In the genomic region with DNA sequence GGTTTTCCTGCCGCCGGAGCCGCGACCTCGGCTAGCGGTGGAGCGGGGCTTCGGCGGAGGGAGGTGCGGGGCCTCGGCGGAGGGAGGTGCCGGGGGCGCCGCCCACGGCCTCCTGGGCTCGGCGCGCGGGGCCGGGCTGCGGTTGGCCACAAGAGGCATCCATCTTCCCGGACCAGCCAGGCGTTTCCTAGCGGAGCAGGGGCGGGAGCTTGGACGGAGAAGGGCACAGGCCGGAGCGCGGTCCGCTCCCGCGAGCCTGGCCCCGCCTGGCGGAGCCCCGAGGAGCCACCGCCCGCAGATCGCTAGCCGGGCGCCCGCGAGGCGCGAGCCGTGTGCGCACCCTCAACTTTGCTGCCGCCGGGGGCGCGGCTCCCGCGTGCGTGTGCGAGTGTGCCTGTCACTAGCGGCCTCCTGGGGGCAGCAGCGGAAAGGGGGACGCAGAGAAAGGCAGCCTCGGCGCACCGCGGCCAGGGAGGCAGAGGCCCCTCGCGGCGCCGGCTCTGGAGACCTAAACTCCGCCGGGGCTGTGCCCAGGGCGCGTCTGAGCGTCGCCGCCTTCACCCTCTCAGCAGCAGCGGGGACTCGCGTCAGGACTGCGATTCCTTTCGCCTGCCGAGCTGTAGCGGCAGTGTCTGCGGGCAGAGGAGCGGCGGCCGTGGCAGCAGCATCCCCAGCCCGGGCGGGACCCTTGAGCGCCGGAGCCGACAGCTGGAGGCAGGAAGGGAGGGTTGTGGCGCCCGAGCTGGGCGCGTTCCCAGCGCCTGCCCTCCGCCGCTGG, we compare ENCODE assay signal across 1 cellular context.
A peak's percentile ranks its signal among the peaks of the same experiment; 100 is the strongest.
TF ChIP-seq lines count a peak whose summit lies in the region.

No MANE protein-coding gene starts in this region.

TF ChIP-seq in GM12878, 131 proteins besides CTCF, POLR2A, EP300 and RAD21 (continued from another document and continues in another):
- TF ChIP-seq, protein P1, sequence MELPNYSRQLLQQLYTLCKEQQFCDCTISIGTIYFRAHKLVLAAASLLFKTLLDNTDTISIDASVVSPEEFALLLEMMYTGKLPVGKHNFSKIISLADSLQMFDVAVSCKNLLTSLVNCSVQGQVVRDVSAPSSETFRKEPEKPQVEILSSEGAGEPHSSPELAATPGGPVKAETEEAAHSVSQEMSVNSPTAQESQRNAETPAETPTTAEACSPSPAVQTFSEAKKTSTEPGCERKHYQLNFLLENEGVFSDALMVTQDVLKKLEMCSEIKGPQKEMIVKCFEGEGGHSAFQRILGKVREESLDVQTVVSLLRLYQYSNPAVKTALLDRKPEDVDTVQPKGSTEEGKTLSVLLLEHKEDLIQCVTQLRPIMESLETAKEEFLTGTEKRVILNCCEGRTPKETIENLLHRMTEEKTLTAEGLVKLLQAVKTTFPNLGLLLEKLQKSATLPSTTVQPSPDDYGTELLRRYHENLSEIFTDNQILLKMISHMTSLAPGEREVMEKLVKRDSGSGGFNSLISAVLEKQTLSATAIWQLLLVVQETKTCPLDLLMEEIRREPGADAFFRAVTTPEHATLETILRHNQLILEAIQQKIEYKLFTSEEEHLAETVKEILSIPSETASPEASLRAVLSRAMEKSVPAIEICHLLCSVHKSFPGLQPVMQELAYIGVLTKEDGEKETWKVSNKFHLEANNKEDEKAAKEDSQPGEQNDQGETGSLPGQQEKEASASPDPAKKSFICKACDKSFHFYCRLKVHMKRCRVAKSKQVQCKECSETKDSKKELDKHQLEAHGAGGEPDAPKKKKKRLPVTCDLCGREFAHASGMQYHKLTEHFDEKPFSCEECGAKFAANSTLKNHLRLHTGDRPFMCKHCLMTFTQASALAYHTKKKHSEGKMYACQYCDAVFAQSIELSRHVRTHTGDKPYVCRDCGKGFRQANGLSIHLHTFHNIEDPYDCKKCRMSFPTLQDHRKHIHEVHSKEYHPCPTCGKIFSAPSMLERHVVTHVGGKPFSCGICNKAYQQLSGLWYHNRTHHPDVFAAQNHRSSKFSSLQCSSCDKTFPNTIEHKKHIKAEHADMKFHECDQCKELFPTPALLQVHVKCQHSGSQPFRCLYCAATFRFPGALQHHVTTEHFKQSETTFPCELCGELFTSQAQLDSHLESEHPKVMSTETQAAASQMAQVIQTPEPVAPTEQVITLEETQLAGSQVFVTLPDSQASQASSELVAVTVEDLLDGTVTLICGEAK (IDR thresholded peaks at IDR 0.05; ENCODE audit: borderline replicate concordance) = no peak
- TF ChIP-seq SMARCA5 (IDR thresholded peaks at IDR 0.05) = peak; percentile 99
- TF ChIP-seq RELA (IDR thresholded peaks at IDR 0.05; ENCODE audit: borderline replicate concordance, partially characterized antibody) = no peak
- no peak for TF ChIP-seq ZNF384 (IDR thresholded peaks at IDR 0.05; ENCODE audit: borderline replicate concordance, low read depth, low read length)
- no peak for TF ChIP-seq MEF2B (IDR thresholded peaks at IDR 0.05; ENCODE audit: partially characterized antibody, poor library complexity, severe bottlenecking)
- TF ChIP-seq, protein P2, sequence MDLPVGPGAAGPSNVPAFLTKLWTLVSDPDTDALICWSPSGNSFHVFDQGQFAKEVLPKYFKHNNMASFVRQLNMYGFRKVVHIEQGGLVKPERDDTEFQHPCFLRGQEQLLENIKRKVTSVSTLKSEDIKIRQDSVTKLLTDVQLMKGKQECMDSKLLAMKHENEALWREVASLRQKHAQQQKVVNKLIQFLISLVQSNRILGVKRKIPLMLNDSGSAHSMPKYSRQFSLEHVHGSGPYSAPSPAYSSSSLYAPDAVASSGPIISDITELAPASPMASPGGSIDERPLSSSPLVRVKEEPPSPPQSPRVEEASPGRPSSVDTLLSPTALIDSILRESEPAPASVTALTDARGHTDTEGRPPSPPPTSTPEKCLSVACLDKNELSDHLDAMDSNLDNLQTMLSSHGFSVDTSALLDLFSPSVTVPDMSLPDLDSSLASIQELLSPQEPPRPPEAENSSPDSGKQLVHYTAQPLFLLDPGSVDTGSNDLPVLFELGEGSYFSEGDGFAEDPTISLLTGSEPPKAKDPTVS (IDR thresholded peaks at IDR 0.05; ENCODE audit: low read depth, low read length) = peak; percentile 21; the same call in 1 of the 2 replicates
- TF ChIP-seq, protein P3, sequence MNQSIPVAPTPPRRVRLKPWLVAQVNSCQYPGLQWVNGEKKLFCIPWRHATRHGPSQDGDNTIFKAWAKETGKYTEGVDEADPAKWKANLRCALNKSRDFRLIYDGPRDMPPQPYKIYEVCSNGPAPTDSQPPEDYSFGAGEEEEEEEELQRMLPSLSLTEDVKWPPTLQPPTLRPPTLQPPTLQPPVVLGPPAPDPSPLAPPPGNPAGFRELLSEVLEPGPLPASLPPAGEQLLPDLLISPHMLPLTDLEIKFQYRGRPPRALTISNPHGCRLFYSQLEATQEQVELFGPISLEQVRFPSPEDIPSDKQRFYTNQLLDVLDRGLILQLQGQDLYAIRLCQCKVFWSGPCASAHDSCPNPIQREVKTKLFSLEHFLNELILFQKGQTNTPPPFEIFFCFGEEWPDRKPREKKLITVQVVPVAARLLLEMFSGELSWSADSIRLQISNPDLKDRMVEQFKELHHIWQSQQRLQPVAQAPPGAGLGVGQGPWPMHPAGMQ (IDR thresholded peaks at IDR 0.05; ENCODE audit: borderline replicate concordance) = no peak
- TF ChIP-seq PAX5 (IDR thresholded peaks at IDR 0.05; ENCODE audit: borderline replicate concordance, low read depth, low read length) = peak; percentile 66; the same call in 1 of the 2 replicates
- TF ChIP-seq ZNF217 (IDR thresholded peaks at IDR 0.05) = 0 out of 2 replicates have a peak, but pooled peaks have one; percentile 23
- TF ChIP-seq, protein P4, sequence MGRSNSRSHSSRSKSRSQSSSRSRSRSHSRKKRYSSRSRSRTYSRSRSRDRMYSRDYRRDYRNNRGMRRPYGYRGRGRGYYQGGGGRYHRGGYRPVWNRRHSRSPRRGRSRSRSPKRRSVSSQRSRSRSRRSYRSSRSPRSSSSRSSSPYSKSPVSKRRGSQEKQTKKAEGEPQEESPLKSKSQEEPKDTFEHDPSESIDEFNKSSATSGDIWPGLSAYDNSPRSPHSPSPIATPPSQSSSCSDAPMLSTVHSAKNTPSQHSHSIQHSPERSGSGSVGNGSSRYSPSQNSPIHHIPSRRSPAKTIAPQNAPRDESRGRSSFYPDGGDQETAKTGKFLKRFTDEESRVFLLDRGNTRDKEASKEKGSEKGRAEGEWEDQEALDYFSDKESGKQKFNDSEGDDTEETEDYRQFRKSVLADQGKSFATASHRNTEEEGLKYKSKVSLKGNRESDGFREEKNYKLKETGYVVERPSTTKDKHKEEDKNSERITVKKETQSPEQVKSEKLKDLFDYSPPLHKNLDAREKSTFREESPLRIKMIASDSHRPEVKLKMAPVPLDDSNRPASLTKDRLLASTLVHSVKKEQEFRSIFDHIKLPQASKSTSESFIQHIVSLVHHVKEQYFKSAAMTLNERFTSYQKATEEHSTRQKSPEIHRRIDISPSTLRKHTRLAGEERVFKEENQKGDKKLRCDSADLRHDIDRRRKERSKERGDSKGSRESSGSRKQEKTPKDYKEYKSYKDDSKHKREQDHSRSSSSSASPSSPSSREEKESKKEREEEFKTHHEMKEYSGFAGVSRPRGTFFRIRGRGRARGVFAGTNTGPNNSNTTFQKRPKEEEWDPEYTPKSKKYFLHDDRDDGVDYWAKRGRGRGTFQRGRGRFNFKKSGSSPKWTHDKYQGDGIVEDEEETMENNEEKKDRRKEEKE (IDR thresholded peaks at IDR 0.05) = no peak
- TF ChIP-seq, protein P5, sequence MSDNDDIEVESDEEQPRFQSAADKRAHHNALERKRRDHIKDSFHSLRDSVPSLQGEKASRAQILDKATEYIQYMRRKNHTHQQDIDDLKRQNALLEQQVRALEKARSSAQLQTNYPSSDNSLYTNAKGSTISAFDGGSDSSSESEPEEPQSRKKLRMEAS (IDR thresholded peaks at IDR 0.05; ENCODE audit: low read depth, low read length) = peak; percentile 43; the same call in 1 of the 2 replicates
- TF ChIP-seq, protein P6, sequence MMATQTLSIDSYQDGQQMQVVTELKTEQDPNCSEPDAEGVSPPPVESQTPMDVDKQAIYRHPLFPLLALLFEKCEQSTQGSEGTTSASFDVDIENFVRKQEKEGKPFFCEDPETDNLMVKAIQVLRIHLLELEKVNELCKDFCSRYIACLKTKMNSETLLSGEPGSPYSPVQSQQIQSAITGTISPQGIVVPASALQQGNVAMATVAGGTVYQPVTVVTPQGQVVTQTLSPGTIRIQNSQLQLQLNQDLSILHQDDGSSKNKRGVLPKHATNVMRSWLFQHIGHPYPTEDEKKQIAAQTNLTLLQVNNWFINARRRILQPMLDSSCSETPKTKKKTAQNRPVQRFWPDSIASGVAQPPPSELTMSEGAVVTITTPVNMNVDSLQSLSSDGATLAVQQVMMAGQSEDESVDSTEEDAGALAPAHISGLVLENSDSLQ (IDR thresholded peaks at IDR 0.05) = 0 out of 2 replicates have a peak, but pooled peaks have one; percentile 11
- TF ChIP-seq IKZF2 (IDR thresholded peaks at IDR 0.05) = no peak
- TF ChIP-seq, protein P7, sequence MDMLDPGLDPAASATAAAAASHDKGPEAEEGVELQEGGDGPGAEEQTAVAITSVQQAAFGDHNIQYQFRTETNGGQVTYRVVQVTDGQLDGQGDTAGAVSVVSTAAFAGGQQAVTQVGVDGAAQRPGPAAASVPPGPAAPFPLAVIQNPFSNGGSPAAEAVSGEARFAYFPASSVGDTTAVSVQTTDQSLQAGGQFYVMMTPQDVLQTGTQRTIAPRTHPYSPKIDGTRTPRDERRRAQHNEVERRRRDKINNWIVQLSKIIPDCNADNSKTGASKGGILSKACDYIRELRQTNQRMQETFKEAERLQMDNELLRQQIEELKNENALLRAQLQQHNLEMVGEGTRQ (IDR thresholded peaks at IDR 0.05; ENCODE audit: borderline replicate concordance, low read depth, low read length) = no peak
- TF ChIP-seq, protein P8, sequence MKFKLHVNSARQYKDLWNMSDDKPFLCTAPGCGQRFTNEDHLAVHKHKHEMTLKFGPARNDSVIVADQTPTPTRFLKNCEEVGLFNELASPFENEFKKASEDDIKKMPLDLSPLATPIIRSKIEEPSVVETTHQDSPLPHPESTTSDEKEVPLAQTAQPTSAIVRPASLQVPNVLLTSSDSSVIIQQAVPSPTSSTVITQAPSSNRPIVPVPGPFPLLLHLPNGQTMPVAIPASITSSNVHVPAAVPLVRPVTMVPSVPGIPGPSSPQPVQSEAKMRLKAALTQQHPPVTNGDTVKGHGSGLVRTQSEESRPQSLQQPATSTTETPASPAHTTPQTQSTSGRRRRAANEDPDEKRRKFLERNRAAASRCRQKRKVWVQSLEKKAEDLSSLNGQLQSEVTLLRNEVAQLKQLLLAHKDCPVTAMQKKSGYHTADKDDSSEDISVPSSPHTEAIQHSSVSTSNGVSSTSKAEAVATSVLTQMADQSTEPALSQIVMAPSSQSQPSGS (IDR thresholded peaks at IDR 0.05; ENCODE audit: low read length) = no peak
- no peak for TF ChIP-seq SPI1 (IDR thresholded peaks at IDR 0.05; ENCODE audit: borderline replicate concordance, insufficient read depth, low read depth, low read length)
- no peak for TF ChIP-seq RFX5 (IDR thresholded peaks at IDR 0.05; ENCODE audit: low read depth, low read length)
- TF ChIP-seq, protein P9, sequence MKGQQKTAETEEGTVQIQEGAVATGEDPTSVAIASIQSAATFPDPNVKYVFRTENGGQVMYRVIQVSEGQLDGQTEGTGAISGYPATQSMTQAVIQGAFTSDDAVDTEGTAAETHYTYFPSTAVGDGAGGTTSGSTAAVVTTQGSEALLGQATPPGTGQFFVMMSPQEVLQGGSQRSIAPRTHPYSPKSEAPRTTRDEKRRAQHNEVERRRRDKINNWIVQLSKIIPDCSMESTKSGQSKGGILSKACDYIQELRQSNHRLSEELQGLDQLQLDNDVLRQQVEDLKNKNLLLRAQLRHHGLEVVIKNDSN (IDR thresholded peaks at IDR 0.05; ENCODE audit: borderline replicate concordance, extremely low read length, insufficient read depth, low read depth, low read length) = no peak
- TF ChIP-seq ZNF622 (IDR thresholded peaks at IDR 0.05) = no peak
- TF ChIP-seq SUZ12 (IDR thresholded peaks at IDR 0.05; ENCODE audit: unreplicated experiment) = no peak
- TF ChIP-seq, protein P10, sequence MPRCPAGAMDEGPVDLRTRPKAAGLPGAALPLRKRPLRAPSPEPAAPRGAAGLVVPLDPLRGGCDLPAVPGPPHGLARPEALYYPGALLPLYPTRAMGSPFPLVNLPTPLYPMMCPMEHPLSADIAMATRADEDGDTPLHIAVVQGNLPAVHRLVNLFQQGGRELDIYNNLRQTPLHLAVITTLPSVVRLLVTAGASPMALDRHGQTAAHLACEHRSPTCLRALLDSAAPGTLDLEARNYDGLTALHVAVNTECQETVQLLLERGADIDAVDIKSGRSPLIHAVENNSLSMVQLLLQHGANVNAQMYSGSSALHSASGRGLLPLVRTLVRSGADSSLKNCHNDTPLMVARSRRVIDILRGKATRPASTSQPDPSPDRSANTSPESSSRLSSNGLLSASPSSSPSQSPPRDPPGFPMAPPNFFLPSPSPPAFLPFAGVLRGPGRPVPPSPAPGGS (IDR thresholded peaks at IDR 0.05; ENCODE audit: borderline replicate concordance, insufficient read depth, low read depth, low read length, poor library complexity, severe bottlenecking) = no peak
- TF ChIP-seq KLF5 (IDR thresholded peaks at IDR 0.05; ENCODE audit: partially characterized antibody) = no peak
- TF ChIP-seq TAF1 (IDR thresholded peaks at IDR 0.05; ENCODE audit: borderline replicate concordance, low read depth, low read length) = no peak
- peak; percentile 69; the same call in 1 of the 2 replicates for TF ChIP-seq CBX5 (IDR thresholded peaks at IDR 0.05; ENCODE audit: low read depth)
- TF ChIP-seq CHD2 (IDR thresholded peaks at IDR 0.05; ENCODE audit: borderline replicate concordance, low read depth, low read length) = no peak
- TF ChIP-seq ESRRA (IDR thresholded peaks at IDR 0.05; ENCODE audit: low read length) = no peak
- TF ChIP-seq, protein P11, sequence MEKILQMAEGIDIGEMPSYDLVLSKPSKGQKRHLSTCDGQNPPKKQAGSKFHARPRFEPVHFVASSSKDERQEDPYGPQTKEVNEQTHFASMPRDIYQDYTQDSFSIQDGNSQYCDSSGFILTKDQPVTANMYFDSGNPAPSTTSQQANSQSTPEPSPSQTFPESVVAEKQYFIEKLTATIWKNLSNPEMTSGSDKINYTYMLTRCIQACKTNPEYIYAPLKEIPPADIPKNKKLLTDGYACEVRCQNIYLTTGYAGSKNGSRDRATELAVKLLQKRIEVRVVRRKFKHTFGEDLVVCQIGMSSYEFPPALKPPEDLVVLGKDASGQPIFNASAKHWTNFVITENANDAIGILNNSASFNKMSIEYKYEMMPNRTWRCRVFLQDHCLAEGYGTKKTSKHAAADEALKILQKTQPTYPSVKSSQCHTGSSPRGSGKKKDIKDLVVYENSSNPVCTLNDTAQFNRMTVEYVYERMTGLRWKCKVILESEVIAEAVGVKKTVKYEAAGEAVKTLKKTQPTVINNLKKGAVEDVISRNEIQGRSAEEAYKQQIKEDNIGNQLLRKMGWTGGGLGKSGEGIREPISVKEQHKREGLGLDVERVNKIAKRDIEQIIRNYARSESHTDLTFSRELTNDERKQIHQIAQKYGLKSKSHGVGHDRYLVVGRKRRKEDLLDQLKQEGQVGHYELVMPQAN (conservative IDR thresholded peaks at IDR 0.05) = peak; percentile 49; the same call in 1 of the 2 replicates
- peak in 1 of 2 experiments; percentile 48; a peak in 1 of 4 replicates for TF ChIP-seq SRF (IDR thresholded peaks at IDR 0.05; ENCODE audit: low read depth in 2 of 2, low read length in 2 of 2)
- no peak for TF ChIP-seq ZZZ3 (IDR thresholded peaks at IDR 0.05; ENCODE audit: control insufficient read depth, insufficient read length, low read depth)
- TF ChIP-seq ATF7 (IDR thresholded peaks at IDR 0.05; ENCODE audit: low read depth) = no peak
- no peak for TF ChIP-seq POLR2AphosphoS2 (IDR thresholded peaks at IDR 0.05; ENCODE audit: low read depth, low read length)
- no peak for TF ChIP-seq SMAD5 (IDR thresholded peaks at IDR 0.05; ENCODE audit: low read depth)
- TF ChIP-seq POLR2AphosphoS5 (IDR thresholded peaks at IDR 0.05; ENCODE audit: low read length) = no peak
